ENCODE assay signal across 13 cellular contexts in genomic region chr9:7342229-7342628, GRCh38.
A peak's percentile ranks its signal among the peaks of the same experiment; 100 is the strongest.
DNase-seq lines count a peak whose midpoint lies in the region; ATAC-seq, FAIRE-seq and TF ChIP-seq lines count a peak whose summit lies in the region.
"Had no signal": no experiment of that assay in that cellular context is flagged by ENCODE, and none has a peak within 500 bp of the region (broad histone marks: within the 10 kb centered on the region; RNA-seq: fewer than 3 reads in every experiment).

No MANE protein-coding gene starts in this region.

- H3K9ac ChIP-seq in H1 (replicated peaks in 1 of 4; ENCODE audit: extremely low read depth in 1 of 4, low read depth in 3 of 4, low read length in 3 of 4): no peak overlapping the region

- no peak for TF ChIP-seq CTCF in GM10248 (IDR thresholded peaks at IDR 0.05; ENCODE audit: control extremely low read depth, extremely low read depth, low read depth, missing control alignments)
- TF ChIP-seq CTCF in H1 (IDR thresholded peaks at IDR 0.05; ENCODE audit: control extremely low read depth in 1 of 3, insufficient read depth in 1 of 3, low read depth in 1 of 3, low read length in 3 of 3): no peak

- no peak overlapping the region for H3K14ac ChIP-seq in H1 (ENCODE audit: insufficient read length)

- CTCF ChIA-PET in GM10248 (lab: Yijun Ruan, JAX) (interaction anchor here (0.7 to 2.2 kb wide), 7 partner anchors 11 to 289 kb away, joined by 3 to 6 read pairs (median 3); no protein-coding TSS in a partner anchor), H1 (lab: Charles Lee; ENCODE audit: partially characterized antibody) (interaction anchor here (0.6 to 4.4 kb wide), 6 partner anchors 10 to 171 kb away, joined by 3 to 22 read pairs (median 4); no protein-coding TSS in a partner anchor)

- no peak overlapping the region for H2BK15ac ChIP-seq in H1 (ENCODE audit: low read length)

- DNase-seq in GM10248 (ENCODE audit: extremely low spot score): peak; percentile 15
- no peak for DNase-seq in H1 (ENCODE audit: low read depth in 1 of 2, low spot score in 2 of 2)
- DNase-seq in RKO (ENCODE audit: low spot score): no peak
- DNase-seq in activated CD4-positive, alpha-beta T cell treated with anti-CD3 and anti-CD28 coated beads for 4 hours: no peak
- no peak for DNase-seq in posterior vena cava (ENCODE audit: low spot score)
- no peak for DNase-seq in NCI-H748 (lab: John Stamatoyannopoulos, UW; ENCODE audit: unreplicated experiment)
- DNase-seq: aorta; DMS53; immature natural killer cell; stimulated activated CD4-positive, alpha-beta T cell treated with anti-CD3 and anti-CD28 coated beads, Interleukin-4, amount 100 ng/mL, for 1 hour had no signal

- no peak overlapping the region for H3K4ac ChIP-seq in H1 (replicated peaks; ENCODE audit: insufficient read length, low read depth, low read length)

- TF ChIP-seq POLR2A in H1 (IDR thresholded peaks at IDR 0.05; ENCODE audit: control extremely low read depth in 1 of 2, low read depth in 2 of 2, low read length in 2 of 2): no peak

- no peaks in the 10 kb centered on the region for H4K20me1 ChIP-seq in H1 (replicated peaks in 1 of 2; ENCODE audit: control insufficient read depth in 1 of 2, insufficient read depth in 2 of 2, low read length in 2 of 2)

- H3K23ac ChIP-seq in H1 (ENCODE audit: insufficient read length): no peak overlapping the region

- WGBS in H1 (ENCODE audit: extremely low coverage in 1 of 2, insufficient coverage in 1 of 2, insufficient read length in 1 of 2, insufficient replicate concordance in 2 of 2, low coverage in 1 of 2, low lambda C conversion rate in 2 of 2, missing lambda C conversion rate in 1 of 2), 2 experiments: 79% methylated on average over 1 of the region's 1 CpG; no CpG with 5 or more reads in 1 of the 2 experiments

- no peak overlapping the region for H2BK120ac ChIP-seq in H1 (replicated peaks; ENCODE audit: low read depth, low read length)

- no peaks in the 10 kb centered on the region for H3K9me3 ChIP-seq in H1 (ENCODE audit: insufficient read depth in 2 of 2, low read depth in 1 of 2, low read length in 1 of 2)

- POLR2A ChIA-PET in GM10248 (lab: Yijun Ruan, JAX) (no interaction called here), H1 (lab: Charles Lee; ENCODE audit: partially characterized antibody) (no interaction called here)

- H3K56ac ChIP-seq in H1 (replicated peaks; ENCODE audit: insufficient read length, low read depth, low read length): no peak overlapping the region

- H3K79me1 ChIP-seq in H1 (ENCODE audit: low read depth, low read length): no peaks in the 10 kb centered on the region

- peak; percentile 80 for ATAC-seq in GM21381 (IDR thresholded peaks at IDR 0.05; ENCODE audit: unreplicated experiment)
- peak; percentile 83 for ATAC-seq in HG03342 (IDR thresholded peaks at IDR 0.05; ENCODE audit: unreplicated experiment)
- ATAC-seq: K562 had no signal

- no peak overlapping the region for H3K4me3 ChIP-seq in H1 (ENCODE audit: extremely low read depth in 1 of 4, insufficient read depth in 2 of 4, low read depth in 3 of 4, low read length in 4 of 4)
- H3K4me3 ChIP-seq: K562 had no signal

- TF ChIP-seq EP300 in H1 (IDR thresholded peaks at IDR 0.05; ENCODE audit: borderline replicate concordance in 1 of 2, low read depth in 2 of 2, low read length in 2 of 2): no peak

- no peak overlapping the region for H4K8ac ChIP-seq in H1 (ENCODE audit: extremely low read depth, insufficient read depth, low read length)

- FAIRE-seq in H1 (lab: Jason Lieb, UNC): no peak
- FAIRE-seq: K562 had no signal

- no peaks in the 10 kb centered on the region for H3K4me1 ChIP-seq in H1 (replicated peaks in 1 of 4; ENCODE audit: control insufficient read depth in 3 of 4, insufficient read depth in 4 of 4, low read length in 3 of 4)

- intact Hi-C loops in posterior vena cava (cut with DNase I): no loop called here

- TF ChIP-seq RAD21 in H1 (IDR thresholded peaks at IDR 0.05 in 1 of 2, conservative IDR thresholded peaks at IDR 0.05 in 1 of 2; ENCODE audit: low read depth in 2 of 2, low read length in 2 of 2): no peak

- no peaks in the 10 kb centered on the region for H3K27me3 ChIP-seq in H1 (replicated peaks in 1 of 4; ENCODE audit: control insufficient read depth in 3 of 4, extremely low read depth in 1 of 4, insufficient read depth in 3 of 4, low read length in 3 of 4)

- H3K23me2 ChIP-seq in H1 (ENCODE audit: low read depth, low read length): no peaks in the 10 kb centered on the region; the same call in 1 of the 2 replicates

- H2BK12ac ChIP-seq in H1 (ENCODE audit: low read depth, low read length): no peak overlapping the region

- no peak overlapping the region; the same call in 1 of the 2 replicates for H3K18ac ChIP-seq in H1 (ENCODE audit: extremely low read depth, low read length)

- H2BK5ac ChIP-seq in H1 (ENCODE audit: low read depth, low read length): no peak overlapping the region

- H2BK20ac ChIP-seq in H1 (ENCODE audit: low read length): no peak overlapping the region

- H3K79me2 ChIP-seq in H1 (ENCODE audit: control insufficient read depth in 1 of 2, insufficient read depth in 2 of 2, low read length in 2 of 2): no peaks in the 10 kb centered on the region

- peak overlapping the region; percentile 94; the same call in 1 of the 2 replicates for H2AFZ ChIP-seq in H1 (ENCODE audit: low read length)

- H3K36me3 ChIP-seq in H1 (ENCODE audit: control insufficient read depth in 2 of 4, insufficient read depth in 4 of 4, low read length in 3 of 4): no peaks in the 10 kb centered on the region

- H4K91ac ChIP-seq in H1 (replicated peaks; ENCODE audit: insufficient read length, low read length): no peak overlapping the region

- H3K27ac ChIP-seq in H1 (ENCODE audit: low read depth, low read length): no peak overlapping the region

- H2AK5ac ChIP-seq in H1 (ENCODE audit: low read depth, low read length): no peak overlapping the region

- no peak overlapping the region for H4K5ac ChIP-seq in H1 (ENCODE audit: insufficient read length, low read depth, low read length)

- no peak overlapping the region for H3K4me2 ChIP-seq in H1 (ENCODE audit: insufficient read depth in 1 of 2, low read depth in 2 of 2, low read length in 2 of 2)

TF ChIP-seq in H1, 55 proteins besides CTCF, POLR2A, EP300 and RAD21:
- TF ChIP-seq CTBP2 (IDR thresholded peaks at IDR 0.05; ENCODE audit: borderline replicate concordance, insufficient read depth, insufficient read length, low read length) (no peak), YY1 (IDR thresholded peaks at IDR 0.05; ENCODE audit: low read depth, low read length) (no peak)
